ENCODE assay signal across 12 cellular contexts in the genomic region with DNA sequence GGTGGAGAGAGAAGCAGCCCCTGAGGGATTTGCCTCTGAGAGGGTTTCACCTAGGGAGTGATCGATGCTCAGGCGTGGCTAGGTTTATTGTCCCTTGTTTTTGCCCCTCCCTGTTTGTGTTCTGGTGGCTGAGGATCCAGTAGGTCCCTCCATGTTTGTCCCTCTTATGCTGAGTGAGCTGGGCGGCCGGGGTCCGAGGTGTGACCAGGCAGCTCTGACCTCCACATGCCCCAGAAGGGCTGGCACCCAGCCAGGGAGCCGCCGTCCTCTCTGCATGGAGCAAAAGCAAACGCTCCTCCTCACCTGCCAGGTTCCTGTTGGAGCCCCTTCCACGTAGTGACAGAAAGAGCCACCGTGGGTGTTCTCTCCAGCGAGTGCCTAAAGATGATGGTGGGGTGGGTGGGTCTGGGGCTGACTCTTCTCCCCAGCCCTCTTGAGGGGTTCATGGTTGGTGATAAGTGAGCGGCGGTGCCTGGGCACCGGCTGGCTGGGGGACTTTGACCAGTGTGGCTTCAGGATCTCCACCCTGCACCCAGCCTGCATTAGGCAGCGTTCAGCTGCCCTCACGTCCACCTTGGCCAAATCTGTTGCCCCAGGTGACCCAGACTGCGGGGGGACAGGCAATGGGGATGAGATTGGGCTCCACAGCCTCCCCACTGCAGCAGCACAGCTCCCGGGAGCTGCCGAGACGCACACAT. TPM values are rescaled to one million over a fixed set of nuclear protein-coding genes. Genes with fewer than 3 reads are reported as not detected.
DNase-seq lines count a peak whose midpoint lies in the region; ATAC-seq, FAIRE-seq and TF ChIP-seq lines count a peak whose summit lies in the region.
"Had no signal": no experiment of that assay in that cellular context is flagged by ENCODE, and none has a peak within 500 bp of the region (broad histone marks: within the 10 kb centered on the region; RNA-seq: fewer than 3 reads in every experiment).

No MANE protein-coding gene starts in this region.

- TF ChIP-seq RAD21 in Ishikawa (IDR thresholded peaks at IDR 0.05; ENCODE audit: low read depth), result no peak

- TF ChIP-seq CTCF in keratinocyte (optimal IDR thresholded peaks at IDR 0.05 in 1 of 3, IDR thresholded peaks at IDR 0.05 in 1 of 3, conservative IDR thresholded peaks at IDR 0.05 in 1 of 3; ENCODE audit: extremely low read depth in 1 of 3, insufficient read depth in 2 of 3, low read length in 3 of 3), result no peak

- peak overlapping the region in 2 of 3 experiments; percentile 51 to 68 for H3K4me3 ChIP-seq in keratinocyte (ENCODE audit: control insufficient read depth in 2 of 3, extremely low read depth in 1 of 3, insufficient read depth in 2 of 3, low read depth in 1 of 3, low read length in 3 of 3)
- H3K4me3 ChIP-seq in skeletal muscle tissue (ENCODE audit: low read length in 3 of 3), result no peak overlapping the region

- no peaks in the 10 kb centered on the region for H3K9me1 ChIP-seq in keratinocyte (ENCODE audit: control insufficient read depth, extremely low read depth, insufficient read depth, low read length)

- dilution Hi-C loops in keratinocyte (cut with MboI; ENCODE audit: extremely low pct_ligation_motif_present, low sequenced_read_pairs), result no loop called here

- peak overlapping the region; percentile 93 for H3K4me2 ChIP-seq in keratinocyte (ENCODE audit: control insufficient read depth, extremely low read depth, insufficient read depth, low read depth, low read length)

- DNase-seq in activated T-helper 1 cell treated with anti-CD3 and anti-CD28 coated beads, Interleukin-12 subunit alpha, Interleukin-12 subunit beta, Interleukin-2, Interleukin-4 antibody, amounts not matched to agents 30 ng/mL and 10 ng/mL and 1 ng/mL, durations not matched to agents 14 hours and 24 hours and 36 hours (ENCODE audit: low spot score), result no peak
- no peak for DNase-seq in keratinocyte (ENCODE audit: low read depth, low spot score)
- DNase-seq in H54 (ENCODE audit: insufficient read length, low spot score), result no peak
- DNase-seq in NCI-H187 (lab: John Stamatoyannopoulos, UW), result no peak
- no peak for DNase-seq in MV-4-11 (lab: John Stamatoyannopoulos, UW)
- DNase-seq: activated T-cell treated with anti-CD3 and anti-CD28 coated beads, Interleukin-2, amount 50 U/mL, for 4 hours; effector CD8-positive, alpha-beta T cell; NCI-H1930 had no signal

- TF ChIP-seq POLR2A in H54 (IDR thresholded peaks at IDR 0.05; ENCODE audit: low read depth, low read length), result no peak

- no peaks in the 10 kb centered on the region for H3K9me3 Mint-ChIP-seq in activated T-helper 1 cell treated with anti-CD3 and anti-CD28 coated beads, Interleukin-12 subunit alpha, Interleukin-12 subunit beta, Interleukin-2, Interleukin-4 antibody, amounts not matched to agents 30 ng/mL and 10 ng/mL and 1 ng/mL, durations not matched to agents 14 hours and 24 hours and 36 hours
- H3K9me3 Mint-ChIP-seq: activated T-cell treated with anti-CD3 and anti-CD28 coated beads, Interleukin-2, amount 50 U/mL, for 4 hours; T-cell had no signal

- H3K36me3 ChIP-seq in keratinocyte (ENCODE audit: control insufficient read depth in 2 of 2, extremely low read depth in 1 of 2, insufficient read depth in 2 of 2, low read length in 2 of 2) (peaks cover 6 to 17% of the 10 kb centered on the region in 2 experiments), skeletal muscle tissue (ENCODE audit: control insufficient read depth in 3 of 3, insufficient read depth in 3 of 3, low read length in 3 of 3) (peaks cover 29 to 46% (median 45%) of the 10 kb centered on the region in 3 donors)

- no peak overlapping the region for H2AFZ ChIP-seq in keratinocyte (ENCODE audit: control insufficient read depth, low read length)

- H3K9ac ChIP-seq in keratinocyte (ENCODE audit: control insufficient read depth, extremely low read depth, insufficient read depth, low read length), result peak overlapping the region; percentile 73
- peak overlapping the region in 1 of 3 donors; percentile 16 for H3K9ac ChIP-seq in skeletal muscle tissue (ENCODE audit: low read depth in 1 of 3, low read length in 3 of 3)

- no peak for ATAC-seq in GM18870 (IDR thresholded peaks at IDR 0.05; ENCODE audit: unreplicated experiment)
- ATAC-seq: activated T-cell treated with anti-CD3 and anti-CD28 coated beads, Interleukin-2, amount 50 U/mL, for 4 hours; T-cell had no signal

- H3K79me2 ChIP-seq in keratinocyte (ENCODE audit: control insufficient read depth, insufficient read depth, low read length), result no peaks in the 10 kb centered on the region

- H3K36me3 Mint-ChIP-seq in activated T-helper 1 cell treated with anti-CD3 and anti-CD28 coated beads, Interleukin-12 subunit alpha, Interleukin-12 subunit beta, Interleukin-2, Interleukin-4 antibody, amounts not matched to agents 30 ng/mL and 10 ng/mL and 1 ng/mL, durations not matched to agents 14 hours and 24 hours and 36 hours (ENCODE audit: low read depth), result peaks cover 8% of the 10 kb centered on the region

- H3K27ac Mint-ChIP-seq in activated T-helper 1 cell treated with anti-CD3 and anti-CD28 coated beads, Interleukin-12 subunit alpha, Interleukin-12 subunit beta, Interleukin-2, Interleukin-4 antibody, amounts not matched to agents 30 ng/mL and 10 ng/mL and 1 ng/mL, durations not matched to agents 14 hours and 24 hours and 36 hours, result peak overlapping the region; percentile 26

- no peak for TF ChIP-seq EP300 in Ishikawa (IDR thresholded peaks at IDR 0.05; ENCODE audit: borderline replicate concordance)

- no peaks in the 10 kb centered on the region for H3K27me3 ChIP-seq in keratinocyte (ENCODE audit: control insufficient read depth, extremely low read depth, insufficient read depth, low read length)
- H3K27me3 ChIP-seq in skeletal muscle tissue (ENCODE audit: control insufficient read depth in 3 of 3, insufficient read depth in 3 of 3, low read length in 3 of 3), result no peaks in the 10 kb centered on the region

- H3K4me1 ChIP-seq in keratinocyte (ENCODE audit: control insufficient read depth, extremely low read depth, insufficient read depth, low read length) (peaks cover 22% of the 10 kb centered on the region), skeletal muscle tissue (ENCODE audit: control insufficient read depth in 3 of 3, insufficient read depth in 3 of 3, low read length in 3 of 3) (peaks cover 3 to 15% (median 4%) of the 10 kb centered on the region in 3 donors)

- no peak for FAIRE-seq in keratinocyte (lab: Jason Lieb, UNC)
- FAIRE-seq in H54 (lab: Jason Lieb, UNC), result no peak

- no peak overlapping the region for H3K4me3 Mint-ChIP-seq in activated T-helper 1 cell treated with anti-CD3 and anti-CD28 coated beads, Interleukin-12 subunit alpha, Interleukin-12 subunit beta, Interleukin-2, Interleukin-4 antibody, amounts not matched to agents 30 ng/mL and 10 ng/mL and 1 ng/mL, durations not matched to agents 14 hours and 24 hours and 36 hours
- H3K4me3 Mint-ChIP-seq: activated T-cell treated with anti-CD3 and anti-CD28 coated beads, Interleukin-2, amount 50 U/mL, for 4 hours had no signal

- intact Hi-C loops in activated T-helper 1 cell treated with anti-CD3 and anti-CD28 coated beads, Interleukin-12 subunit alpha, Interleukin-12 subunit beta, Interleukin-2, Interleukin-4 antibody, amounts not matched to agents 30 ng/mL and 10 ng/mL and 1 ng/mL, durations not matched to agents 14 hours and 24 hours and 36 hours (cut with micrococcal nuclease), result loop anchor here (5.0 kb wide), 1 partner anchor 53 kb away; a partner anchor contains a TSS

- no peaks in the 10 kb centered on the region for H3K27me3 Mint-ChIP-seq in activated T-helper 1 cell treated with anti-CD3 and anti-CD28 coated beads, Interleukin-12 subunit alpha, Interleukin-12 subunit beta, Interleukin-2, Interleukin-4 antibody, amounts not matched to agents 30 ng/mL and 10 ng/mL and 1 ng/mL, durations not matched to agents 14 hours and 24 hours and 36 hours (ENCODE audit: insufficient read depth)
- H3K27me3 Mint-ChIP-seq: T-cell had no signal

- H3K9me3 ChIP-seq in keratinocyte (ENCODE audit: control insufficient read depth, low read depth, low read length), result no peaks in the 10 kb centered on the region
- H3K9me3 ChIP-seq in skeletal muscle tissue (ENCODE audit: control insufficient read depth in 3 of 3, low read length in 3 of 3), result no peaks in the 10 kb centered on the region

- peaks cover 30% of the 10 kb centered on the region for H3K4me1 Mint-ChIP-seq in activated T-helper 1 cell treated with anti-CD3 and anti-CD28 coated beads, Interleukin-12 subunit alpha, Interleukin-12 subunit beta, Interleukin-2, Interleukin-4 antibody, amounts not matched to agents 30 ng/mL and 10 ng/mL and 1 ng/mL, durations not matched to agents 14 hours and 24 hours and 36 hours (ENCODE audit: low read depth)

- no peaks in the 10 kb centered on the region for H4K20me1 ChIP-seq in keratinocyte (ENCODE audit: control insufficient read depth, extremely low read depth, insufficient read depth, low read length)

- H3K27ac ChIP-seq in keratinocyte (ENCODE audit: control insufficient read depth, insufficient read depth, low read length), result peak overlapping the region; percentile 64
- peak overlapping the region; percentile 36 for H3K27ac ChIP-seq in skeletal muscle tissue (ENCODE audit: low read depth, low read length)

RNA-seq across cellular contexts. Expression of a gene that starts 14.1 kb away (rescaled TPM):
- total RNA-seq in activated T-helper 1 cell treated with anti-CD3 and anti-CD28 coated beads, Interleukin-12 subunit alpha, Interleukin-12 subunit beta, Interleukin-2, Interleukin-4 antibody, amounts not matched to agents 30 ng/mL and 10 ng/mL and 1 ng/mL, durations not matched to agents 14 hours and 24 hours and 36 hours, result 39.9 and 41.9 TPM in 2 replicates
- polyA plus RNA-seq in keratinocyte, result 23.0 to 28.8 TPM (median 24.2 TPM) in 3 replicates
- polyA plus RNA-seq in keratinocyte (2011; ENCODE audit: low read depth), result 3.0 TPM
- 20.0 and 39.0 TPM in 2 replicates for polyA plus RNA-seq in keratinocyte (2011; cell fraction: cytosol; rRNA removed)
- polyA plus RNA-seq in keratinocyte (2011; cell fraction: nucleus; rRNA removed), result 22.9 and 27.8 TPM in 2 replicates
- 13.2 and 26.4 TPM in 2 replicates for polyA plus RNA-seq in keratinocyte (2012; ENCODE audit: low replicate concordance)
- 10.5 to 12.5 TPM (median 12.1 TPM) in 3 replicates for polyA minus RNA-seq in keratinocyte
- polyA minus RNA-seq in keratinocyte (2011; cell fraction: cytosol; rRNA and poly(A)+ RNA removed), result 22.3 TPM
- polyA minus RNA-seq in keratinocyte (2011; cell fraction: nucleus; rRNA and poly(A)+ RNA removed), result 8.5 and 11.0 TPM in 2 replicates
- total RNA-seq in skeletal muscle tissue, result 28.2 TPM

RNA-seq across cellular contexts. Expression of a gene that starts 54.7 kb away (rescaled TPM):
- total RNA-seq in activated T-helper 1 cell treated with anti-CD3 and anti-CD28 coated beads, Interleukin-12 subunit alpha, Interleukin-12 subunit beta, Interleukin-2, Interleukin-4 antibody, amounts not matched to agents 30 ng/mL and 10 ng/mL and 1 ng/mL, durations not matched to agents 14 hours and 24 hours and 36 hours, result 110 and 119 TPM in 2 replicates
- polyA plus RNA-seq in keratinocyte, result 1.9 to 6.7 TPM (median 2.6 TPM) in 3 replicates
- polyA plus RNA-seq in keratinocyte (2011; ENCODE audit: low read depth), result 30.6 TPM
- 4.1 and 10.4 TPM in 2 replicates for polyA plus RNA-seq in keratinocyte (2011; cell fraction: cytosol; rRNA removed)
- polyA plus RNA-seq in keratinocyte (2011; cell fraction: nucleus; rRNA removed), result 17.0 and 23.2 TPM in 2 replicates
- 14.5 and 21.2 TPM in 2 replicates for polyA plus RNA-seq in keratinocyte (2012; ENCODE audit: low replicate concordance)
- 6.8 to 35.3 TPM (median 10.5 TPM) in 3 replicates for polyA minus RNA-seq in keratinocyte
- 25.5 TPM for polyA minus RNA-seq in keratinocyte (2011; cell fraction: cytosol; rRNA and poly(A)+ RNA removed)
- 14.0 and 15.9 TPM in 2 replicates for polyA minus RNA-seq in keratinocyte (2011; cell fraction: nucleus; rRNA and poly(A)+ RNA removed)
- 16.2 TPM for total RNA-seq in skeletal muscle tissue

RNA-seq across cellular contexts. Expression of a gene that starts 54.8 kb away (rescaled TPM):
- total RNA-seq in activated T-helper 1 cell treated with anti-CD3 and anti-CD28 coated beads, Interleukin-12 subunit alpha, Interleukin-12 subunit beta, Interleukin-2, Interleukin-4 antibody, amounts not matched to agents 30 ng/mL and 10 ng/mL and 1 ng/mL, durations not matched to agents 14 hours and 24 hours and 36 hours, result 21.1 and 25.8 TPM in 2 replicates
- 9.7 to 14.7 TPM (median 11.7 TPM) in 3 replicates for polyA plus RNA-seq in keratinocyte
- 12.6 TPM for polyA plus RNA-seq in keratinocyte (2011; ENCODE audit: low read depth)
- 6.5 and 8.3 TPM in 2 replicates for polyA plus RNA-seq in keratinocyte (2011; cell fraction: cytosol; rRNA removed)
- polyA plus RNA-seq in keratinocyte (2011; cell fraction: nucleus; rRNA removed), result 40.9 and 51.0 TPM in 2 replicates
- polyA plus RNA-seq in keratinocyte (2012; ENCODE audit: low replicate concordance), result 8.6 and 9.5 TPM in 2 replicates
- 12.0 to 24.2 TPM (median 23.1 TPM) in 3 replicates for polyA minus RNA-seq in keratinocyte
- 11.1 TPM for polyA minus RNA-seq in keratinocyte (2011; cell fraction: cytosol; rRNA and poly(A)+ RNA removed)
- polyA minus RNA-seq in keratinocyte (2011; cell fraction: nucleus; rRNA and poly(A)+ RNA removed), result 15.0 and 19.1 TPM in 2 replicates
- total RNA-seq in skeletal muscle tissue, result 15.1 TPM

RNA-seq across cellular contexts. Expression of a gene that starts 55.0 kb away (rescaled TPM):
- total RNA-seq in activated T-helper 1 cell treated with anti-CD3 and anti-CD28 coated beads, Interleukin-12 subunit alpha, Interleukin-12 subunit beta, Interleukin-2, Interleukin-4 antibody, amounts not matched to agents 30 ng/mL and 10 ng/mL and 1 ng/mL, durations not matched to agents 14 hours and 24 hours and 36 hours, result not detected in 2 replicates
- polyA plus RNA-seq in keratinocyte, result 0.26 to 0.57 TPM (median 0.33 TPM) in 3 replicates
- not detected for polyA plus RNA-seq in keratinocyte (2011; ENCODE audit: low read depth)
- 0.19 and 0.45 TPM in 2 replicates for polyA plus RNA-seq in keratinocyte (2011; cell fraction: cytosol; rRNA removed)
- polyA plus RNA-seq in keratinocyte (2011; cell fraction: nucleus; rRNA removed), result 0.20 and 0.36 TPM in 2 replicates
- polyA plus RNA-seq in keratinocyte (2012; ENCODE audit: low replicate concordance), result 0.13 and 0.32 TPM in 2 replicates
- polyA minus RNA-seq in keratinocyte, result 0.23 to 0.36 TPM in 2 of 3 replicates, not detected in the other
- not detected for polyA minus RNA-seq in keratinocyte (2011; cell fraction: cytosol; rRNA and poly(A)+ RNA removed)
- not detected in 2 replicates for polyA minus RNA-seq in keratinocyte (2011; cell fraction: nucleus; rRNA and poly(A)+ RNA removed)
- total RNA-seq in skeletal muscle tissue, result 0.52 TPM

Comparison
In these comparisons a context has a peak if more than half of its experiments do, and no peak if none do; other contexts are left out.
1. H3K4me3 ChIP-seq: peak in keratinocyte (2 of 3); none in skeletal muscle tissue (0 of 3).